ENCODE assay signal across 26 cellular contexts in genomic region chr2:209808521-209808920, GRCh38. TPM values are rescaled to one million over a fixed set of nuclear protein-coding genes. Genes with fewer than 3 reads are reported as not detected.
"Had no signal": no experiment of that assay in that cellular context is flagged by ENCODE, and none has a peak within 500 bp of the region (broad histone marks: within the 10 kb centered on the region; RNA-seq: fewer than 3 reads in every experiment).

No MANE protein-coding gene starts in this region.

- H3K27me3 ChIP-seq: dorsolateral prefrontal cortex, ovary, spleen, tibial nerve, upper lobe of right lung, vagina had no signal

- H3K4me1 Mint-ChIP-seq: naive thymus-derived CD4-positive, alpha-beta T cell; stimulated activated memory B cell treated with anti-CD40 and anti-IgM and Interleukin-4, amounts not matched to agents 10 μg/mL and 1 μg/mL and 100 μg/mL, for 72 hours had no signal

- H3K27ac Mint-ChIP-seq: mesothelial cell of epicardium; naive thymus-derived CD4-positive, alpha-beta T cell; nephron; stimulated activated memory B cell treated with anti-CD40 and anti-IgM and Interleukin-4, amounts not matched to agents 10 μg/mL and 1 μg/mL and 100 μg/mL, for 72 hours had no signal

- ATAC-seq: left lobe of liver; mucosa of descending colon; naive thymus-derived CD4-positive, alpha-beta T cell; psoas muscle; right cardiac atrium; stimulated activated memory B cell treated with anti-CD40 and anti-IgM and Interleukin-4, amounts not matched to agents 10 μg/mL and 1 μg/mL and 100 μg/mL, for 72 hours; stimulated activated naive CD8-positive, alpha-beta T cell treated with anti-CD3 and anti-CD28 coated beads, Interleukin-15, Interleukin-2, amounts not matched to agents 100 U/mL and 50 U/mL, for 24 hours had no signal

- H3K4me1 ChIP-seq: psoas muscle, spleen, tibial nerve, upper lobe of right lung, vagina had no signal

- H3K9me3 ChIP-seq: mucosa of descending colon, ovary, psoas muscle, thoracic aorta, tibial nerve, upper lobe of right lung, vagina had no signal

- H3K36me3 ChIP-seq: ovary, spleen, thoracic aorta, tibial nerve, upper lobe of right lung, vagina had no signal

- H3K36me3 Mint-ChIP-seq: mesothelial cell of epicardium; naive thymus-derived CD4-positive, alpha-beta T cell; stimulated activated memory B cell treated with anti-CD40 and anti-IgM and Interleukin-4, amounts not matched to agents 10 μg/mL and 1 μg/mL and 100 μg/mL, for 72 hours had no signal

- H3K4me3 ChIP-seq: dorsolateral prefrontal cortex, mucosa of descending colon, ovary, psoas muscle, skin epidermis, spleen, thoracic aorta, tibial nerve, upper lobe of right lung, vagina had no signal

- DNase-seq: dorsolateral prefrontal cortex; effector CD4-positive, alpha-beta T cell; mesenchymal stem cell; mucosa of descending colon; naive thymus-derived CD4-positive, alpha-beta T cell; occipital lobe; ovary; psoas muscle; right cardiac atrium; spleen; stimulated activated CD4-positive, alpha-beta T cell treated with anti-CD3 and anti-CD28 coated beads, Interleukin-4, amount 100 ng/mL, for 4 hours; stimulated activated naive CD8-positive, alpha-beta T cell treated with anti-CD3 and anti-CD28 coated beads, Interleukin-15, Interleukin-2, amounts not matched to agents 100 U/mL and 50 U/mL, for 24 hours; substantia nigra; upper lobe of right lung had no signal

- FAIRE-seq: colon, frontal cortex, keratinocyte had no signal

- H3K4me3 Mint-ChIP-seq: mesothelial cell of epicardium; naive thymus-derived CD4-positive, alpha-beta T cell; nephron; stimulated activated memory B cell treated with anti-CD40 and anti-IgM and Interleukin-4, amounts not matched to agents 10 μg/mL and 1 μg/mL and 100 μg/mL, for 72 hours had no signal

- H3K9me3 Mint-ChIP-seq: mesothelial cell of epicardium, nephron had no signal

- H3K27ac ChIP-seq: dorsolateral prefrontal cortex, ovary, psoas muscle, skin epidermis, spleen, thoracic aorta, tibial nerve, upper lobe of right lung, vagina had no signal

- H3K27me3 Mint-ChIP-seq: naive thymus-derived CD4-positive, alpha-beta T cell had no signal

RNA-seq across cellular contexts. Expression of gene UNC80, which starts 36.9 kb away (rescaled TPM):
- total RNA-seq: fibroblast of villous mesenchyme; left lobe of liver; naive thymus-derived CD4-positive, alpha-beta T cell; psoas muscle; thoracic aorta; upper lobe of right lung had no signal
- polyA plus RNA-seq: naive thymus-derived CD4-positive, alpha-beta T cell had no signal
